ENCODE assay signal across 1 cellular context in genomic region chr2:207625014-207625755, GRCh38.
TF ChIP-seq lines count a peak whose summit lies in the region.

Gene METTL21A, minus strand, starts transcription at chr2:207625394. Its CDS starts 1,019 bp downstream, at chr2:207624375.

TF ChIP-seq in HEK293, 187 proteins besides CTCF, POLR2A, EP300 and RAD21 (continued from another document):
- TF ChIP-seq ZBTB11 (tag by site-specific recombination; conservative IDR thresholded peaks at IDR 0.05; ENCODE audit: low read depth) (peak; percentile 86), ZBTB7A (tag by site-specific recombination; IDR thresholded peaks at IDR 0.05; ENCODE audit: low read depth) (no peak), ZNF501 (tag by site-specific recombination; IDR thresholded peaks at IDR 0.05) (peak; percentile 49; the same call in 1 of the 2 replicates), ZNF76 (tag by site-specific recombination; IDR thresholded peaks at IDR 0.05; ENCODE audit: borderline replicate concordance, low read depth) (no peak; the same call in 1 of the 2 replicates), ZNF391 (tag by site-specific recombination; IDR thresholded peaks at IDR 0.05; ENCODE audit: borderline replicate concordance, low read depth) (peak; percentile 59; the same call in 1 of the 2 replicates), PRDM1 (tag by site-specific recombination; IDR thresholded peaks at IDR 0.05) (peak; percentile 43; the same call in 1 of the 2 replicates), KLF8 (tag by site-specific recombination; IDR thresholded peaks at IDR 0.05) (peak; percentile 62), HIC1 (tag by site-specific recombination; IDR thresholded peaks at IDR 0.05) (0 out of 2 replicates have a peak, but pooled peaks have one; percentile 25), ZBTB10 (tag by site-specific recombination; IDR thresholded peaks at IDR 0.05) (peak; percentile 90), SP2 (tag by site-specific recombination; IDR thresholded peaks at IDR 0.05) (peak; percentile 73), ZBTB8A (tag by site-specific recombination; IDR thresholded peaks at IDR 0.05) (0 out of 2 replicates have a peak, but pooled peaks have one; percentile 31), GLIS1 (tag by site-specific recombination; IDR thresholded peaks at IDR 0.05) (peak; percentile 86), EGR2 (tag by site-specific recombination; IDR thresholded peaks at IDR 0.05; ENCODE audit: low read depth) (peak; percentile 45; the same call in 1 of the 2 replicates), ZNF558 (tag by site-specific recombination; IDR thresholded peaks at IDR 0.05) (no peak), ZSCAN4 (tag by site-specific recombination; IDR thresholded peaks at IDR 0.05) (0 out of 2 replicates have a peak, but pooled peaks have one; percentile 15), IKZF3 (tag by site-specific recombination; IDR thresholded peaks at IDR 0.05) (peak; percentile 64; the same call in 1 of the 2 replicates), GLIS2 (tag by site-specific recombination; IDR thresholded peaks at IDR 0.05) (peak; percentile 81), KLF10 (tag by site-specific recombination; IDR thresholded peaks at IDR 0.05) (peak; percentile 71), ZNF514 (tag by site-specific recombination; IDR thresholded peaks at IDR 0.05) (no peak), ZNF24 (tag by site-specific recombination; IDR thresholded peaks at IDR 0.05) (peak; percentile 36; the same call in 1 of the 2 replicates), ZNF677 (tag by site-specific recombination; IDR thresholded peaks at IDR 0.05) (peak; percentile 81), ZBTB20 (tag by site-specific recombination; IDR thresholded peaks at IDR 0.05) (peak; percentile 81; the same call in 1 of the 2 replicates), ZNF175 (tag by site-specific recombination; IDR thresholded peaks at IDR 0.05) (no peak), ZNF398 (tag by site-specific recombination; IDR thresholded peaks at IDR 0.05) (peak; percentile 98)
